27 cellular contexts compared by ENCODE assay signal in the genomic region with DNA sequence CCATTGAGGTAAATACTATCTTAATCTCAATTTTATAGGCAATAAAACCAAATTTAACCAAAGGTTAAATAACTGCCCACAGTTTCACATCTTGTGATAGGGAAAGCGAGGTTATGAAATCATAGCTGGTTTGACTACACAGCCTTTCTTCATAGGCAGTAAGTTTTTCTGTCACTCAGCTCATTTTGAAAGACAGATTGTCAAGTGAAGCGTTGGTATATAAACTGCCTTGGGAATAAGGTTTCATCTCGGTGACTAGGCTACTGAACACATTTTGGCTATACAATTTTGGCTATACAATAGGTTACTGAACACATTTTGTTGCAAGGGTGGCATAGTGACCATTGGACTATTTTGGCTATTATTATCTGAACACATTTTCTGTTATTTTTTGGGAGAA.
DNase-seq lines count a peak whose midpoint lies in the region; TF ChIP-seq lines count a peak whose summit lies in the region.
"Had no signal": no experiment of that assay in that cellular context is flagged by ENCODE, and none has a peak within 500 bp of the region (broad histone marks: within the 10 kb centered on the region; RNA-seq: fewer than 3 reads in every experiment).

No MANE protein-coding gene starts in this region.

- no peaks in the 10 kb centered on the region for H3K9me3 ChIP-seq in neural cell (ENCODE audit: low read length)
- H3K9me3 ChIP-seq: A549; BE2C; BLaER1; BLaER1 treated with 17β-estradiol and CSF1 and Interleukin-3, amounts not matched to agents 10 nM and 100 nM; Caco-2 had no signal

- H3K79me2 ChIP-seq in neural cell (replicated peaks; ENCODE audit: insufficient read depth, low read length), result no peaks in the 10 kb centered on the region

- DNase-seq in activated CD8-positive, alpha-beta memory T cell treated with anti-CD3 and anti-CD28 coated beads for 24 hours, result no peak
- DNase-seq: 8988T; ACHN; AML-193; BE2C; C1 segment of cervical spinal cord; Caco-2; Calu3; CD4-positive, alpha-beta memory T cell; CD4-positive, alpha-beta T cell; CD4-positive, CD25-positive, alpha-beta regulatory T cell; CD8-positive, alpha-beta memory T cell; CD8-positive, alpha-beta T cell; COR-L47; DMS 273 treated with DMSO at 0.1 percent for 48 hours; DMS153; DMS53; DMS79; DMS79 treated with DMSO at 0.1 percent for 48 hours; DND-41; EL had no signal

- no peaks in the 10 kb centered on the region for H3K27me3 ChIP-seq in neural cell (ENCODE audit: insufficient read depth, low read depth, low read length)
- H3K27me3 ChIP-seq: BE2C; BLaER1; BLaER1 treated with 17β-estradiol and CSF1 and Interleukin-3, amounts not matched to agents 10 nM and 100 nM had no signal

- no peak overlapping the region for H3K9ac ChIP-seq in neural cell (ENCODE audit: low read length)
- H3K9ac ChIP-seq: BLaER1; BLaER1 treated with 17β-estradiol and CSF1 and Interleukin-3, amounts not matched to agents 10 nM and 100 nM had no signal

- no peaks in the 10 kb centered on the region for H4K20me1 ChIP-seq in neural cell (ENCODE audit: insufficient read depth)
- H4K20me1 ChIP-seq: BLaER1; BLaER1 treated with 17β-estradiol and CSF1 and Interleukin-3, amounts not matched to agents 10 nM and 100 nM had no signal

- H3K4me3 ChIP-seq in neural cell (ENCODE audit: low read length), result no peak overlapping the region
- H3K4me3 ChIP-seq: A549; BLaER1; BLaER1 treated with 17β-estradiol and CSF1 and Interleukin-3, amounts not matched to agents 10 nM and 100 nM had no signal

- H3K9me2 ChIP-seq in neural cell (ENCODE audit: insufficient read depth, low read length), result no peaks in the 10 kb centered on the region

- no peak for TF ChIP-seq CTCF in neural cell (IDR thresholded peaks at IDR 0.05; ENCODE audit: poor library complexity, severe bottlenecking)

- H3K27ac ChIP-seq in neural cell (ENCODE audit: low read length), result peak overlapping the region; percentile 42
- H3K27ac ChIP-seq: 22Rv1; A549; BLaER1; BLaER1 treated with 17β-estradiol and CSF1 and Interleukin-3, amounts not matched to agents 10 nM and 100 nM; C4-2B had no signal

- H3K36me3 ChIP-seq in neural cell (ENCODE audit: insufficient read depth, low read length), result no peaks in the 10 kb centered on the region
- H3K36me3 ChIP-seq: BE2C; BLaER1; BLaER1 treated with 17β-estradiol and CSF1 and Interleukin-3, amounts not matched to agents 10 nM and 100 nM had no signal

- TF ChIP-seq EP300 in neural cell (conservative IDR thresholded peaks at IDR 0.05; ENCODE audit: poor library complexity, severe bottlenecking), result peak; percentile 90

- TF ChIP-seq RAD21 in neural cell (conservative IDR thresholded peaks at IDR 0.05), result no peak

- no peak overlapping the region for H2AFZ ChIP-seq in neural cell (ENCODE audit: low read depth, low read length)

- no peak overlapping the region for H3K4me2 ChIP-seq in neural cell (ENCODE audit: low read length)
- H3K4me2 ChIP-seq: A549; BLaER1; BLaER1 treated with 17β-estradiol and CSF1 and Interleukin-3, amounts not matched to agents 10 nM and 100 nM had no signal

- H3F3A ChIP-seq in neural cell (ENCODE audit: insufficient read depth, low read length, poor library complexity, severe bottlenecking), result no peaks in the 10 kb centered on the region

TF ChIP-seq in neural cell, 6 proteins besides CTCF, POLR2A, EP300 and RAD21:
- no peak for TF ChIP-seq EZH2 (IDR thresholded peaks at IDR 0.05; ENCODE audit: borderline replicate concordance, insufficient read depth, low read length, poor library complexity, severe bottlenecking)
- TF ChIP-seq POLR2AphosphoS5 (IDR thresholded peaks at IDR 0.05), result peak; percentile 59
